Comparison of ENCODE assay signal across 16 cellular contexts in the genomic region with DNA sequence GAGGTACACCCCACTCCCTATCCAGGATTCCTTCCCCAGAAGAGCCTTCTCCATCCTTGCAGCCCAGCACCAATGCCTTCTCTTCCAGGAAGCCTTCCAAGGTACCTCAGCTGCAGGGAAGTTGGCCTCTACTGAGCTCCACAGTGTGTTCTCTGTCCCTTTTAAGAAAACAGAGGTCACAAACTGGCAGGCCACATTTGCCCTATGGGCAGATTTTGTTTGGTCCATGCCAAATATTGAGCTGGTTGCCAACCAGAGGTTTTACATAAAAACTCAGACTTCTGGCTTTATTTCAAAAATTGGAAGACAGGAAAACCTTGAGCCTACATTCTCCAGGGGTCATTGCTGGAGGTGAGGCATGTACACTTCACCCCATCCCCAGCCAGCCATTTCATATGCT. TPM values are rescaled to one million over a fixed set of nuclear protein-coding genes. Genes with fewer than 3 reads are reported as not detected.
DNase-seq lines count a peak whose midpoint lies in the region; ATAC-seq, FAIRE-seq and TF ChIP-seq lines count a peak whose summit lies in the region.
"Had no signal": no experiment of that assay in that cellular context is flagged by ENCODE, and none has a peak within 500 bp of the region (broad histone marks: within the 10 kb centered on the region; RNA-seq: fewer than 3 reads in every experiment).

No MANE protein-coding gene starts in this region.

- intact Hi-C loops in left ventricle myocardium inferior (cut with micrococcal nuclease): no loop called here
- intact Hi-C loops in cardiac septum (cut with DNase I): no loop called here
- intact Hi-C loops in uterus (cut with DNase I; ENCODE audit: low total_unique reads): no loop called here

- DNase-seq in left ventricle myocardium inferior (no peak), cardiac septum (ENCODE audit: low spot score) (no peak), epithelial cell of esophagus (ENCODE audit: low read depth) (no peak), uterus (no peak), dermis blood vessel endothelial cell (no peak), RCC 7860 (ENCODE audit: low spot score) (no peak)
- DNase-seq: activated CD4-positive, alpha-beta T cell treated with anti-CD3 and anti-CD28 coated beads for 4 hours; brain microvascular endothelial cell; KG1; kidney glomerular epithelial cell; NCI-H1930; occipital lobe; stimulated activated CD4-positive, alpha-beta T cell treated with anti-CD3 and anti-CD28 coated beads, Interleukin-4, amount 100 ng/mL, for 1 hour; T-cell had no signal

- ATAC-seq in GM21737 (IDR thresholded peaks at IDR 0.05; ENCODE audit: unreplicated experiment): no peak
- ATAC-seq: T-cell had no signal

- H3K36me3 ChIP-seq in left ventricle myocardium inferior: no peaks in the 10 kb centered on the region
- no peaks in the 10 kb centered on the region for H3K36me3 ChIP-seq in parathyroid adenoma (ENCODE audit: control insufficient read depth, insufficient read depth, low read length)
- H3K36me3 ChIP-seq in uterus: no peaks in the 10 kb centered on the region

- no peak overlapping the region for H2AFZ ChIP-seq in parathyroid adenoma

- H3K9me3 ChIP-seq in left ventricle myocardium inferior (replicated peaks): no peaks in the 10 kb centered on the region
- no peaks in the 10 kb centered on the region for H3K9me3 ChIP-seq in parathyroid adenoma (ENCODE audit: control insufficient read depth, low read length)
- no peaks in the 10 kb centered on the region for H3K9me3 ChIP-seq in uterus

- H3K27ac ChIP-seq in left ventricle myocardium inferior (replicated peaks) (peak overlapping the region; percentile 90), parathyroid adenoma (peak overlapping the region; percentile 63), uterus (peak overlapping the region; percentile 55 to 62)

- TF ChIP-seq POLR2A in uterus (IDR thresholded peaks at IDR 0.05): no peak

- no peak overlapping the region for H3K4me2 ChIP-seq in parathyroid adenoma (ENCODE audit: low read length)

- H3K4me1 ChIP-seq in left ventricle myocardium inferior (peaks cover 80% of the 10 kb centered on the region), parathyroid adenoma (peaks cover 59% of the 10 kb centered on the region), uterus (peaks cover 0 to 25% of the 10 kb centered on the region in 2 donors)

- FAIRE-seq in RCC 7860 (lab: Jason Lieb, UNC): no peak

- H3K9ac ChIP-seq in parathyroid adenoma: no peak overlapping the region

- H3K27me3 ChIP-seq in left ventricle myocardium inferior (ENCODE audit: low read depth) (no peaks in the 10 kb centered on the region), parathyroid adenoma (ENCODE audit: control insufficient read depth, insufficient read depth, low read length) (no peaks in the 10 kb centered on the region), uterus (no peaks in the 10 kb centered on the region)
- H3K27me3 ChIP-seq: brain microvascular endothelial cell had no signal

- peaks cover 40% of the 10 kb centered on the region for H3K79me2 ChIP-seq in parathyroid adenoma

- H3K4me3 ChIP-seq in left ventricle myocardium inferior (no peak overlapping the region), epithelial cell of esophagus (ENCODE audit: low read length) (peak overlapping the region; percentile 45), parathyroid adenoma (ENCODE audit: low read depth, low read length) (no peak overlapping the region), uterus (no peak overlapping the region)

- TF ChIP-seq CTCF in left ventricle myocardium inferior (IDR thresholded peaks at IDR 0.05; ENCODE audit: borderline replicate concordance) (no peak), epithelial cell of esophagus (IDR thresholded peaks at IDR 0.05; ENCODE audit: insufficient read depth, low read depth, low read length, missing control alignments) (no peak), parathyroid adenoma (IDR thresholded peaks at IDR 0.05) (no peak), uterus (IDR thresholded peaks at IDR 0.05) (no peak)

RNA-seq across cellular contexts. Expression of a gene that starts 9.0 kb away (rescaled TPM):
- total RNA-seq in left ventricle myocardium inferior: 58.9 TPM
- total RNA-seq in cardiac septum: 67.6 TPM
- 10 to 100 TPM; 10.9 to 86.0 (median 42.5) TPM for total RNA-seq in uterus
- total RNA-seq in dermis blood vessel endothelial cell: 68.1 and 99.5 TPM in 2 replicates

RNA-seq across cellular contexts. Expression of a gene that starts 49.4 kb away (rescaled TPM):
- total RNA-seq in left ventricle myocardium inferior: 1,202 TPM
- total RNA-seq in cardiac septum: 852 TPM
- total RNA-seq in uterus: over 10,000 TPM in 1 of 4 donors, 1,000 to 10,000 TPM in 3; 2,445 to 12,361 (median 6,046) TPM
- total RNA-seq in dermis blood vessel endothelial cell: 1,615 and 3,652 TPM in 2 replicates
